Comparison of ENCODE assay signal across 28 cellular contexts in the genomic region with DNA sequence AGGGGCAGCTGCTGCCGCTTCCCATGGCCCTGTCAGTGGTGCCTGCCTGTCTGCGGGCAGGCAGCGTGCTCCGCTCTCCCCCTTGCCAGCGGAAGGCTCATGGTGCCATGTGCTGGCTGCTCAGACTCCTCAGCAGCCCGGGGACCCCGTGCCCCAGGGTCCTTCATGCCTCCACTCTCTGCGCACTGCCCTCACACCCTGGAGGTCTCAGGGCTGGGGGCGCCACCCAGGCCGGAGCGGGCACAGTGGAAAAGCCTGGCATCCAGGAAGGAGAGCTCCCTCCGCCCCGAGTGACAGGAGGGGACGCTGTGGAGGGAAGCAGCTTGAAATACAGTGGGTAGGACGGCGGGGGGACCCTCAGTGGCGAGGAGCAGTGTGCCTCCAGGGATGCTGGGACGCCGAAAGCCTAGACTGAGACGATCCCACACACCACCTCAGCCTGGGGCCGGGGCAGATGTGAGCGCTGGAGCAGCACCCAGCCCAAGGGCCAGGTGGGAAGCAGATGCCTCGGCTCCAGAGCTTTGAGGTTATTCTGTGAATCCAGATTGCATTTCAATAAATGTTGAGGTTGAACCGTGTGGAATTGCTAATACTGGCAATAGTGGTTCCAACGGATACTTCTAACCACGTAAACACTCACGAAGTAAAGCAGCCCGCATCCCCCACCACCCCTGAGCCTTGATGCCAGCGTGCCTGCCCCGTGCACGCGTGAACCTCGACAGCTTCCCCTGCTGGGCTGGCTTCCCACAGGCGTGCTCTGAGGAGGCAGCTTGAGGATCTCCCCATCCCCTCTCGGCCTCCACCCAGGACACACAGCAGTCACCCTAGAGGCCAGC. TPM values are rescaled to one million over a fixed set of nuclear protein-coding genes. Genes with fewer than 3 reads are reported as not detected.
DNase-seq lines count a peak whose midpoint lies in the region; ATAC-seq and TF ChIP-seq lines count a peak whose summit lies in the region.
"Had no signal": no experiment of that assay in that cellular context is flagged by ENCODE, and none has a peak within 500 bp of the region (broad histone marks: within the 10 kb centered on the region; RNA-seq: fewer than 3 reads in every experiment).

No MANE protein-coding gene starts in this region.

- no peaks in the 10 kb centered on the region for H3K27me3 Mint-ChIP-seq in chondrocyte (ENCODE audit: low read depth)
- H3K27me3 Mint-ChIP-seq: CD4-positive, alpha-beta memory T cell; IgD-negative memory B cell had no signal

- peak overlapping the region in 7 of 10 donors; percentile 37 to 99 (median 89) for H3K27ac ChIP-seq in heart right ventricle
- H3K27ac ChIP-seq in RWPE2 (ENCODE audit: poor library complexity, severe bottlenecking) = no peak overlapping the region
- H3K27ac ChIP-seq in upper lobe of left lung = peak overlapping the region in 3 of 4 donors; percentile 5 to 93 (median 35)
- H3K27ac ChIP-seq: body of pancreas, Peyer's patch, VCaP had no signal

- no peaks in the 10 kb centered on the region for H3K9me3 Mint-ChIP-seq in chondrocyte (ENCODE audit: low read depth)
- H3K9me3 Mint-ChIP-seq: CD4-positive, alpha-beta memory T cell; GM23338; IgD-negative memory B cell; T-helper 2 cell treated with Interferon-gamma antibody and Interleukin-4, amounts not matched to agents 5 μg/mL and 100 μg/mL, for 36 hours had no signal

- 79 to 89% methylated on average over 33 to 35 of the region's 35 CpGs for WGBS in heart right ventricle, 2 donors
- WGBS in upper lobe of left lung, 2 donors = 83 to 86% methylated on average over 29 to 35 of the region's 35 CpGs

- no peak for TF ChIP-seq EP300 in upper lobe of left lung (IDR thresholded peaks at IDR 0.05)

- H3K36me3 ChIP-seq in heart right ventricle = peaks cover 0 to 87% (median 33%) of the 10 kb centered on the region in 9 donors
- no peaks in the 10 kb centered on the region for H3K36me3 ChIP-seq in RWPE2 (ENCODE audit: low read depth)
- H3K36me3 ChIP-seq in upper lobe of left lung = peaks cover 3 to 89% (median 64%) of the 10 kb centered on the region in 4 donors

- ATAC-seq in heart right ventricle = no peak
- ATAC-seq in RWPE2 (ENCODE audit: low read depth) = no peak
- ATAC-seq in upper lobe of left lung (ENCODE audit: low FRiP score in 2 of 2) = no peak
- ATAC-seq in GM18520 (IDR thresholded peaks at IDR 0.05; ENCODE audit: unreplicated experiment) = no peak
- ATAC-seq: body of pancreas, gastrocnemius medialis had no signal

- peaks cover 12% of the 10 kb centered on the region for H3K36me3 Mint-ChIP-seq in chondrocyte (ENCODE audit: low read depth)
- H3K36me3 Mint-ChIP-seq: IgD-negative memory B cell had no signal

- peaks cover 0 to 12% (median 0%) of the 10 kb centered on the region in 7 donors for H3K27me3 ChIP-seq in heart right ventricle
- H3K27me3 ChIP-seq in RWPE2 (ENCODE audit: insufficient read depth, poor library complexity, severe bottlenecking) = no peaks in the 10 kb centered on the region
- no peaks in the 10 kb centered on the region for H3K27me3 ChIP-seq in upper lobe of left lung
- H3K27me3 ChIP-seq: body of pancreas, esophagus muscularis mucosa, gastrocnemius medialis, Peyer's patch, thyroid gland had no signal

- H3K4me3 Mint-ChIP-seq in chondrocyte (ENCODE audit: unreplicated experiment) = no peak overlapping the region
- H3K4me3 Mint-ChIP-seq: GM23338; IgD-negative memory B cell; T-helper 2 cell treated with Interferon-gamma antibody and Interleukin-4, amounts not matched to agents 5 μg/mL and 100 μg/mL, for 36 hours had no signal

- H3K4me3 ChIP-seq in heart right ventricle (no peak overlapping the region), RWPE2 (ENCODE audit: severe bottlenecking) (no peak overlapping the region), upper lobe of left lung (peak overlapping the region in 2 of 4 donors; percentile 0 to 87)
- H3K4me3 ChIP-seq: body of pancreas, esophagus muscularis mucosa, gastrocnemius medialis, GM23338, Peyer's patch, thyroid gland had no signal

- TF ChIP-seq POLR2A in upper lobe of left lung (IDR thresholded peaks at IDR 0.05) (no peak), erythroblast (IDR thresholded peaks at IDR 0.05; ENCODE audit: low read length) (no peak)

- no peak for TF ChIP-seq CTCF in heart right ventricle (IDR thresholded peaks at IDR 0.05)
- TF ChIP-seq CTCF in RWPE2 (IDR thresholded peaks at IDR 0.05; ENCODE audit: poor library complexity, severe bottlenecking) = no peak
- no peak for TF ChIP-seq CTCF in chondrocyte (IDR thresholded peaks at IDR 0.05)
- no peak for TF ChIP-seq CTCF in upper lobe of left lung (IDR thresholded peaks at IDR 0.05)

- peaks cover 25% of the 10 kb centered on the region for H3K4me1 Mint-ChIP-seq in chondrocyte (ENCODE audit: low read depth)

- no peak overlapping the region for H3K27ac Mint-ChIP-seq in chondrocyte (ENCODE audit: unreplicated experiment)
- H3K27ac Mint-ChIP-seq: GM23338; T-helper 2 cell treated with Interferon-gamma antibody and Interleukin-4, amounts not matched to agents 5 μg/mL and 100 μg/mL, for 36 hours had no signal

- DNase-seq in heart right ventricle (no peak), cardiac septum (ENCODE audit: low spot score) (no peak), RWPE2 (ENCODE audit: low spot score) (peak; percentile 60), chondrocyte (ENCODE audit: low spot score) (peak; percentile 88), upper lobe of left lung (peak in 1 of 2 donors; percentile 67), erythroblast (lab: John Stamatoyannopoulos, UW) (no peak), putamen (ENCODE audit: low spot score) (no peak)
- DNase-seq: activated T-cell treated with anti-CD3 and anti-CD28 coated beads, Interleukin-2, amount 50 U/mL, for 1 hour; body of pancreas; CD4-positive, alpha-beta memory T cell; effector memory CD4-positive, alpha-beta T cell; gastrocnemius medialis; mammary epithelial cell; NCI-H1105 treated with DMSO at 0.1 percent for 48 hours; NCI-H510A; nucleus accumbens; Peyer's patch; small intestine; stimulated activated naive CD4-positive, alpha-beta T cell; thyroid gland had no signal

- H3K4me1 ChIP-seq in heart right ventricle = peaks cover 44 to 94% (median 89%) of the 10 kb centered on the region in 9 donors
- peaks cover 10% of the 10 kb centered on the region for H3K4me1 ChIP-seq in RWPE2 (ENCODE audit: insufficient read depth, poor library complexity, severe bottlenecking)
- H3K4me1 ChIP-seq in upper lobe of left lung = peaks cover 58 to 93% (median 69%) of the 10 kb centered on the region in 4 donors
- H3K4me1 ChIP-seq: body of pancreas had no signal

- intact Hi-C loops in heart right ventricle (cut with DNase I) = loop anchor here in 3 of 10 donors (10.0 kb wide), 3 partner anchors 45 to 495 kb away; a partner anchor contains a TSS
- intact Hi-C loops in cardiac septum (cut with DNase I) = loop anchor here (5.0 to 10.0 kb wide), 2 partner anchors 72 to 495 kb away; a partner anchor contains a TSS

- H3K9me3 ChIP-seq in heart right ventricle (no peaks in the 10 kb centered on the region), RWPE2 (ENCODE audit: severe bottlenecking) (no peaks in the 10 kb centered on the region), upper lobe of left lung (no peaks in the 10 kb centered on the region)
- H3K9me3 ChIP-seq: body of pancreas, esophagus muscularis mucosa, gastrocnemius medialis, Peyer's patch, thyroid gland had no signal

RNA-seq across cellular contexts. Expression of a gene that starts 6.5 kb away (rescaled TPM):
- total RNA-seq in heart right ventricle (10 to 100 TPM; 10.7 to 24.4 (median 18.1) TPM), cardiac septum (19.8 TPM), chondrocyte (2.9 to 9.7 TPM (median 8.4 TPM) in 3 replicates), upper lobe of left lung (100 to 1,000 TPM in 1 of 6 donors, 10 to 100 TPM in 5; 31.4 to 112 (median 48.4) TPM)
- 10 to 100 TPM; 37.5 to 49.9 TPM for polyA plus RNA-seq in heart right ventricle

RNA-seq across cellular contexts. Expression of a gene that starts 46.8 kb away (rescaled TPM):
- total RNA-seq in heart right ventricle (10 to 100 TPM; 14.5 to 22.0 (median 19.7) TPM), cardiac septum (17.7 TPM), chondrocyte (19.3 to 30.9 TPM (median 21.7 TPM) in 3 replicates), upper lobe of left lung (100 to 1,000 TPM in 1 of 6 donors, 10 to 100 TPM in 5; 13.8 to 130 (median 41.5) TPM)
- 10 to 100 TPM; 27.4 to 50.5 TPM for polyA plus RNA-seq in heart right ventricle

RNA-seq across cellular contexts. Expression of a gene that starts 51.2 kb away (rescaled TPM):
- total RNA-seq in heart right ventricle (not detected), cardiac septum (not detected), chondrocyte (not detected in 3 replicates), upper lobe of left lung (under 1 TPM in 3 of 6 donors, not detected in 3; 0.30 to 0.34 (median 0.34) TPM)
- not detected for polyA plus RNA-seq in heart right ventricle
- total RNA-seq: body of pancreas; CD4-positive, alpha-beta memory T cell; GM23338; mammary epithelial cell; Peyer's patch; pulmonary artery endothelial cell; thyroid gland had no signal
- polyA plus RNA-seq: CD4-positive, alpha-beta memory T cell; GM23338; IgD-negative memory B cell; keratinocyte; mammary epithelial cell had no signal

Comparison
In these comparisons a context has a peak if more than half of its experiments do, and no peak if none do; other contexts are left out.
1. DNase-seq: peak in RWPE2 (single experiment) and chondrocyte (single experiment); none in heart right ventricle (0 of 2), cardiac septum (single experiment), erythroblast (0 of 2) and putamen (single experiment).